Comparison of ENCODE assay signal across 8 cellular contexts in the genomic region with DNA sequence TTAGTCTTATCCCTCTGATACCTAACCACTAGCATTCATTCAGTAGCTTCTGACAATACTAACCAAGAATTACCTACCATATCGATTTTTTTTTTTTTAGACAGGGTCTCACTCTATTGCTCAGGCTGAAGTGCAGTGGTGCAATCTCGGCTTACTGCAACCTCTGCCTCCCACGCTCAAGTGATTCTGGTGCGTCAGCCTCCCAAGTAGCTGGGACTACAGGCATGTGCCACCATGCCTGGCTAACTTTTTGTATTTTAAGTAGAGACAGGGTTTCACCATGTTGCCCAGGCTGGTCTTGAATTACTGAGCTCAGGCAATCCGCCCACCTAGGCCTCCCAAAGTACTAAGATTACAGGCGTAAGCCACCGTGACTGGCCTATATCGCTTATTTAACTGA. TPM values are rescaled to one million over a fixed set of nuclear protein-coding genes. Genes with fewer than 3 reads are reported as not detected.
A peak's percentile ranks its signal among the peaks of the same experiment; 100 is the strongest.
DNase-seq lines count a peak whose midpoint lies in the region; ATAC-seq, FAIRE-seq and TF ChIP-seq lines count a peak whose summit lies in the region.
"Not testable (repeated sequence)": the region's sequence is repeated elsewhere in the genome, so short reads cannot be mapped to it uniquely, and the experiment has no call there.

No MANE protein-coding gene starts in this region.

- peak; percentile 62 for DNase-seq in Caki2 (ENCODE audit: low read depth)
- DNase-seq in RWPE1 (ENCODE audit: low spot score); K562 (ENCODE audit: extremely low read depth in 1 of 4, low spot score in 3 of 4); epithelial cell of prostate (ENCODE audit: low read depth, low spot score); hepatocyte (ENCODE audit: low spot score); osteoblast (ENCODE audit: insufficient read length, low spot score, missing footprints); vagina (ENCODE audit: extremely low spot score in 2 of 2): not testable (repeated sequence)

- TF ChIP-seq EP300 in K562 (IDR thresholded peaks at IDR 0.05; ENCODE audit: low read length) = not testable (repeated sequence)

- FAIRE-seq in K562 (lab: Jason Lieb, UNC) = not testable (repeated sequence)

- H3K4me1 ChIP-seq in HEK293 (ENCODE audit: control insufficient read depth, insufficient read depth, low read length); hepatocyte (ENCODE audit: insufficient read depth): not testable (repeated sequence)
- H3K4me1 ChIP-seq in K562 (replicated peaks in 1 of 2; ENCODE audit: control insufficient read depth in 2 of 2, insufficient read depth in 2 of 2, low read length in 2 of 2) (peaks cover 0 to 21% of the 10 kb centered on the region in 2 experiments; a peak in 3 of 5 replicates), osteoblast (ENCODE audit: insufficient read depth, low read length) (peaks cover 37% of the 10 kb centered on the region), vagina (peaks cover 39% of the 10 kb centered on the region)

- not testable (repeated sequence) for H3K9me3 ChIP-seq in HEK293 (ENCODE audit: control insufficient read depth, insufficient read depth, low read depth, low read length); K562 (replicated peaks; ENCODE audit: control insufficient read depth, insufficient read depth, low read depth, low read length); hepatocyte (ENCODE audit: low read depth); osteoblast (ENCODE audit: low read depth, low read length); vagina

- not testable (repeated sequence) for H3K4me3 ChIP-seq in HEK293 (ENCODE audit: low read depth, low read length); K562; hepatocyte; osteoblast (ENCODE audit: insufficient read depth, low read length); vagina

- H3K4me2 ChIP-seq in K562 (ENCODE audit: insufficient read depth, low read length); hepatocyte: not testable (repeated sequence)
- H3K4me2 ChIP-seq in osteoblast (ENCODE audit: insufficient read depth, low read length) = peak overlapping the region; percentile 14

- not testable (repeated sequence) for H3K9me2 ChIP-seq in hepatocyte (replicated peaks; ENCODE audit: insufficient read depth)

- ATAC-seq in K562 = not testable (repeated sequence)

- in situ Hi-C loops in Caki2 (cut with HindIII; ENCODE audit: low pct_unique_long_range_greater_than_20kb, low sequenced_read_pairs) = not testable (repeated sequence)
- in situ Hi-C loops in K562 (cut with MboI) = loop anchor here (10.0 kb wide), 1 partner anchor 211 kb away; the partner anchor contains the start of gene RMC1

- not testable (repeated sequence) for TF ChIP-seq RAD21 in K562 (CRISPR knock-in tag; conservative IDR thresholded peaks at IDR 0.05 in 1 of 2, IDR thresholded peaks at IDR 0.05 in 1 of 2)

- POLR2A ChIA-PET in HEK293 (lab: Yijun Ruan, JAX) = interaction anchor here (2.4 kb wide), 1 partner anchor 13 kb away, joined by 6 read pairs; no protein-coding TSS in a partner anchor
- POLR2A ChIA-PET in RWPE1 (lab: Yijun Ruan, JAX; ENCODE audit: low non-redundant PET); K562 (lab: Yijun Ruan, JAX): not testable (repeated sequence)

- not testable (repeated sequence) for TF ChIP-seq POLR2A in K562 (conservative IDR thresholded peaks at IDR 0.05); vagina (IDR thresholded peaks at IDR 0.05)

- intact Hi-C loops in K562 (cut with micrococcal nuclease); vagina (cut with DNase I): not testable (repeated sequence)

- not testable (repeated sequence) for H3K27ac ChIP-seq in HEK293 (ENCODE audit: extremely low read depth, low read depth, low read length); K562 (ENCODE audit: extremely low read depth, low read depth, low read length)
- H3K27ac ChIP-seq in RWPE1 (peak overlapping the region; percentile 73), epithelial cell of prostate (peak overlapping the region; percentile 89), hepatocyte (peak overlapping the region; percentile 41), osteoblast (ENCODE audit: low read depth, low read length) (peak overlapping the region; percentile 98), vagina (peak overlapping the region; percentile 46)

- TF ChIP-seq CTCF in HEK293 (tag by site-specific recombination; IDR thresholded peaks at IDR 0.05); RWPE1 (conservative IDR thresholded peaks at IDR 0.05; ENCODE audit: low read depth); K562 (IDR thresholded peaks at IDR 0.05 in 2 of 3, conservative IDR thresholded peaks at IDR 0.05 in 1 of 3; ENCODE audit: insufficient read depth in 2 of 3, low read depth in 1 of 3, low read length in 3 of 3); hepatocyte (IDR thresholded peaks at IDR 0.05; ENCODE audit: poor library complexity); osteoblast (IDR thresholded peaks at IDR 0.05; ENCODE audit: extremely low read depth, low read depth, low read length); vagina (IDR thresholded peaks at IDR 0.05): not testable (repeated sequence)

- not testable (repeated sequence) for H4K20me1 ChIP-seq in K562 (replicated peaks; ENCODE audit: control insufficient read depth, insufficient read depth, low read length); hepatocyte (ENCODE audit: insufficient read depth, poor library complexity, severe bottlenecking); osteoblast (ENCODE audit: insufficient read depth, low read length)

- H3K9ac ChIP-seq in K562 (ENCODE audit: insufficient read depth in 1 of 2, low read depth in 2 of 2, low read length in 2 of 2) = not testable (repeated sequence)

- H3K27me3 ChIP-seq in K562 (ENCODE audit: control insufficient read depth in 2 of 2, insufficient read depth in 2 of 2, low read length in 2 of 2); hepatocyte; osteoblast (ENCODE audit: insufficient read depth, low read length); vagina: not testable (repeated sequence)

- CTCF ChIA-PET in HEK293 (lab: Yijun Ruan, JAX); RWPE1 (lab: Yijun Ruan, JAX); K562 (lab: Yijun Ruan, JAX; ENCODE audit: low intra/inter-chr PET ratio): not testable (repeated sequence)

- H3K79me2 ChIP-seq in K562 (ENCODE audit: control insufficient read depth, insufficient read depth, low read length); hepatocyte; osteoblast (ENCODE audit: insufficient read depth, low read length): not testable (repeated sequence)

- 7% methylated on average over 8 of the region's 8 CpGs for WGBS in K562 (ENCODE audit: insufficient coverage, low coverage, missing lambda C conversion rate)
- 63% methylated on average over 8 of the region's 8 CpGs for WGBS in hepatocyte (ENCODE audit: low lambda C conversion rate, missing lambda C conversion rate)

- not testable (repeated sequence) for H3K9me1 ChIP-seq in K562 (ENCODE audit: control insufficient read depth, insufficient read depth, low read length)

- BruUV-seq in K562 (replicated peaks; lab: Mats Ljungman, UMichigan) = not testable (repeated sequence)

- not testable (repeated sequence) for H2AFZ ChIP-seq in K562 (ENCODE audit: low read depth, low read length); hepatocyte; osteoblast (ENCODE audit: low read length)

- H3K36me3 ChIP-seq in HEK293 (ENCODE audit: control insufficient read depth in 2 of 2, insufficient read depth in 1 of 2, low read length in 2 of 2); K562 (ENCODE audit: control insufficient read depth, insufficient read depth, low read length); hepatocyte (replicated peaks; ENCODE audit: insufficient read depth, low read depth); osteoblast (ENCODE audit: insufficient read depth, low read length); vagina: not testable (repeated sequence)

RNA-seq across cellular contexts. Expression of gene LAMA3, which starts 26.8 kb away (rescaled TPM):
- total RNA-seq in Caki2 (2014; rRNA removed; shearing (Covaris generic); ENCODE audit: low replicate concordance) = 19.2 and 26.7 TPM in 2 replicates
- total RNA-seq in K562 (2011; cell fraction: chromatin; rRNA removed; ENCODE audit: low replicate concordance) = not detected in 2 replicates
- total RNA-seq in K562 (2011; cell fraction: nucleolus; rRNA removed) = not detected in 2 replicates
- not detected in 2 replicates for total RNA-seq in K562 (2011; cell fraction: nucleoplasm; rRNA removed)
- total RNA-seq in K562 (2014; rRNA removed) (not detected in 2 replicates), K562 (2014; rRNA removed; fragmentation: Illumina TruSeq; extraction: Trizol) (not detected in 2 replicates), K562 (2015; rRNA removed; fragmentation: Illumina TruSeq; extraction: Trizol) (not detected in 2 replicates), K562 (2021) (0.07 and 0.13 TPM in 2 replicates), hepatocyte (52.1 and 63.3 TPM in 2 replicates), osteoblast (8.3 and 33.3 TPM in 2 replicates), vagina (106 TPM)
- polyA plus RNA-seq in K562 (2011; rRNA removed) (not detected in 2 replicates), K562 (2014; fragmentation: Illumina TruSeq; extraction: Trizol) (not detected in 2 replicates), K562 (2014; fragmentation: Nextera tagmentation; extraction: Ambion mirVana) (not detected), K562 (2014; rRNA removed) (not detected in 2 replicates), hepatocyte (27.8 and 29.9 TPM in 2 replicates)
- polyA plus RNA-seq in K562 (2011; cell fraction: cytosol; rRNA removed) = not detected in 2 replicates
- not detected in 2 replicates for polyA plus RNA-seq in K562 (2011; cell fraction: nucleus; rRNA removed)
- polyA plus RNA-seq in K562 (2012) = 0.03 TPM in 1 of 2 replicates, not detected in the other
- polyA minus RNA-seq in K562 (2011; rRNA and poly(A)+ RNA removed) = not detected in 2 replicates
- 0.29 and 0.73 TPM in 2 replicates for polyA minus RNA-seq in K562 (2011; cell fraction: cytosol; rRNA and poly(A)+ RNA removed)
- polyA minus RNA-seq in K562 (2011; cell fraction: nucleus; rRNA and poly(A)+ RNA removed) = 0.11 and 0.27 TPM in 2 replicates

RNA-seq across cellular contexts. Expression of gene ANKRD29, which starts 53.4 kb away (rescaled TPM):
- 0.17 and 0.71 TPM in 2 replicates for total RNA-seq in Caki2 (2014; rRNA removed; shearing (Covaris generic); ENCODE audit: low replicate concordance)
- total RNA-seq in K562 (2011; cell fraction: chromatin; rRNA removed; ENCODE audit: low replicate concordance) = not detected in 2 replicates
- total RNA-seq in K562 (2011; cell fraction: nucleolus; rRNA removed) = not detected in 2 replicates
- total RNA-seq in K562 (2011; cell fraction: nucleoplasm; rRNA removed) = not detected in 2 replicates
- 0.36 TPM in 1 of 2 replicates, not detected in the other for total RNA-seq in K562 (2014; rRNA removed)
- total RNA-seq in K562 (2014; rRNA removed; fragmentation: Illumina TruSeq; extraction: Trizol) = not detected in 2 replicates
- not detected in 2 replicates for total RNA-seq in K562 (2015; rRNA removed; fragmentation: Illumina TruSeq; extraction: Trizol)
- not detected in 2 replicates for total RNA-seq in K562 (2021)
- not detected in 2 replicates for polyA plus RNA-seq in K562 (2011; rRNA removed)
- polyA plus RNA-seq in K562 (2011; cell fraction: cytosol; rRNA removed) = not detected in 2 replicates
- not detected in 2 replicates for polyA plus RNA-seq in K562 (2011; cell fraction: nucleus; rRNA removed)
- 0.10 TPM in 1 of 2 replicates, not detected in the other for polyA plus RNA-seq in K562 (2012)
- polyA plus RNA-seq in K562 (2014; fragmentation: Illumina TruSeq; extraction: Trizol) = not detected in 2 replicates
- not detected for polyA plus RNA-seq in K562 (2014; fragmentation: Nextera tagmentation; extraction: Ambion mirVana)
- 0.03 TPM in 1 of 2 replicates, not detected in the other for polyA plus RNA-seq in K562 (2014; rRNA removed)
- not detected in 2 replicates for polyA minus RNA-seq in K562 (2011; rRNA and poly(A)+ RNA removed)
- polyA minus RNA-seq in K562 (2011; cell fraction: cytosol; rRNA and poly(A)+ RNA removed) = not detected in 2 replicates
- polyA minus RNA-seq in K562 (2011; cell fraction: nucleus; rRNA and poly(A)+ RNA removed) = not detected in 2 replicates
- 12.1 and 17.4 TPM in 2 replicates for total RNA-seq in hepatocyte
- 7.7 and 8.9 TPM in 2 replicates for polyA plus RNA-seq in hepatocyte
- total RNA-seq in osteoblast = 9.8 and 20.9 TPM in 2 replicates
- total RNA-seq in vagina = 32.9 TPM
